Comparison of ENCODE assay signal across 8 cellular contexts in genomic region chr5:123511290-123511647, GRCh38. TPM values are rescaled to one million over a fixed set of nuclear protein-coding genes. Genes with fewer than 3 reads are reported as not detected.
DNase-seq lines count a peak whose midpoint lies in the region; ATAC-seq and TF ChIP-seq lines count a peak whose summit lies in the region.

No MANE protein-coding gene starts in this region.

- DNase-seq in H4 (ENCODE audit: low spot score) (peak; percentile 10), glomerular visceral epithelial cell (ENCODE audit: extremely low spot score) (peak; percentile 49), NCI-H2171 (lab: John Stamatoyannopoulos, UW) (no peak), DMS153 treated with DMSO at 0.1 percent for 48 hours (lab: John Stamatoyannopoulos, UW; ENCODE audit: unreplicated experiment) (no peak)

- ATAC-seq in GM21576 (IDR thresholded peaks at IDR 0.05; ENCODE audit: unreplicated experiment) (no peak), HG03175 (IDR thresholded peaks at IDR 0.05; ENCODE audit: unreplicated experiment) (no peak)

- no peak for TF ChIP-seq CTCF in VCaP (conservative IDR thresholded peaks at IDR 0.05)

- peak overlapping the region; percentile 62 to 89 (median 79) for H3K4me3 ChIP-seq in skin epidermis

- peak overlapping the region; percentile 94 for H3K27ac ChIP-seq in VCaP
- peak overlapping the region in 19 of 21 experiments; percentile 63 to 96 (median 92) for H3K27ac ChIP-seq in skin epidermis

RNA-seq across cellular contexts. Expression of gene CSNK1G3, which starts 0.7 kb away (rescaled TPM):
- 34.8 and 45.6 TPM in 2 replicates for total RNA-seq in H4 (2014; rRNA removed; shearing (Covaris generic))

Comparison
In these comparisons a context has a peak if more than half of its experiments do, and no peak if none do; other contexts are left out.
1. DNase-seq: peak in H4 (single experiment) and glomerular visceral epithelial cell (single experiment); none in NCI-H2171 (single experiment) and DMS153 treated with DMSO at 0.1 percent for 48 hours (single experiment).